ENCODE assay signal across 23 cellular contexts in the genomic region with DNA sequence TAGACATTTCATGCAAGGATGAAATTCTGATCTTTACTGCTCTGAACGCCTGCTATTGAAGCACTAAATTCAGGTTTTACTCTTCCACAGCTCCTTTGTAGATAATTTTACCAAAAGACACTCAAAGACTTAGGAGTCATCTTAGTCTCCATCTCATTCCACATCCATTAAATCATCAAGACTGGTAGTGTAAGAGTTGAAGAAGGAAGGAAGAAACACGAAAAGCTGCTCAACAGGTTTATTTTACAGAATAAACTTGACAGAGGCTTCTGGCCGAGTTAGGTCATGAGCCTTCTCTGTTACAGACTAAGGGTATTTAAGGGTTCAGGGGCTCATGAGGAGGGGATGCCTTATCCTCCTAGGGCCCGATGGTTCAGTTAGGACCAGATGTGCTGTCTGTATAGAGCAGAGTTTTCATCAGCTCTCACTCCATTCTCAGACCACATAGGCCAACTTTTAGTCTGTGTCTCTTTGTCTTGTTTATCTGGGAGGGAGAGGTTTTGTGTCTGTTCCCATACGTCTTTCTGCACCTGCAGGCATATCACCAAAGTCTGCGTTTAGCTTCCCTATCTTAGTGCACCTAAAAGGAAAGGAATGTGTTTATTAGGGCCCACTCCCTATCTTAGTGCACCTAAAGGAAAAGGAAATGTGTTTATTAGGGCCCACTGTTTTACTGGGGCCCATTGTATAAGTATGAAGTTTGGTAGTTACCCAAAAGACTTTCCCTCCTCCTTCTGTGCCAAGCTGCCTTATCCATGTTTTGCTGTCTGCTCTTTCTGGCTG. TPM values are rescaled to one million over a fixed set of nuclear protein-coding genes. Genes with fewer than 3 reads are reported as not detected.
"Had no signal": no experiment of that assay in that cellular context is flagged by ENCODE, and none has a peak within 500 bp of the region (broad histone marks: within the 10 kb centered on the region; RNA-seq: fewer than 3 reads in every experiment).

No MANE protein-coding gene starts in this region.

- H3K4me1 ChIP-seq: ascending aorta, esophagus squamous epithelium, left lung, tibial nerve, vagina had no signal

- H3K4me1 Mint-ChIP-seq: activated naive CD4-positive, alpha-beta T cell treated with anti-CD3 and anti-CD28 coated beads, Interleukin-2, amount 50 U/mL, for 24 hours; stimulated activated naive B cell treated with anti-CD40 and anti-IgM and Interleukin-4, amounts not matched to agents 10 μg/mL and 1 μg/mL and 100 μg/mL, for 72 hours had no signal

- H3K27ac Mint-ChIP-seq: activated naive CD4-positive, alpha-beta T cell treated with anti-CD3 and anti-CD28 coated beads, Interleukin-2, amount 50 U/mL, for 24 hours; stimulated activated naive B cell treated with anti-CD40 and anti-IgM and Interleukin-4, amounts not matched to agents 10 μg/mL and 1 μg/mL and 100 μg/mL, for 72 hours had no signal

- FAIRE-seq: kidney had no signal

- H3K4me3 Mint-ChIP-seq: activated naive CD4-positive, alpha-beta T cell treated with anti-CD3 and anti-CD28 coated beads, Interleukin-2, amount 50 U/mL, for 24 hours; stimulated activated naive B cell treated with anti-CD40 and anti-IgM and Interleukin-4, amounts not matched to agents 10 μg/mL and 1 μg/mL and 100 μg/mL, for 72 hours had no signal

- H3K9me3 Mint-ChIP-seq: stimulated activated naive B cell treated with anti-CD40 and anti-IgM and Interleukin-4, amounts not matched to agents 10 μg/mL and 1 μg/mL and 100 μg/mL, for 72 hours had no signal

- DNase-seq: activated CD4-positive, alpha-beta T cell treated with anti-CD3 and anti-CD28 coated beads for 1 hour; activated CD8-positive, alpha-beta memory T cell treated with anti-CD3 and anti-CD28 coated beads for 24 hours; activated CD8-positive, alpha-beta memory T cell treated with anti-CD3 and anti-CD28 coated beads, Interleukin-2, amount 50 U/mL, for 48 hours; activated effector memory CD4-positive, alpha-beta T cell treated with Interleukin-2 at 50 U/mL for 16 hours; activated T-cell treated with anti-CD3 and anti-CD28 coated beads, Interleukin-2, amount 50 U/mL, for 48 hours; cerebellar nuclear complex; cortex of kidney; effector CD4-positive, alpha-beta T cell; esophagus squamous epithelium; hypothalamus; kidney; left lung; occipital lobe; retina; stimulated activated naive B cell treated with anti-CD40 and anti-IgM and Interleukin-4, amounts not matched to agents 10 μg/mL and 1 μg/mL and 100 μg/mL, for 72 hours; substantia nigra; T-helper 2 cell; WERI-Rb-1 had no signal

- H3K4me3 ChIP-seq: ascending aorta, esophagus squamous epithelium, left lung, tibial nerve, vagina had no signal

- H3K9me3 ChIP-seq: ascending aorta, esophagus squamous epithelium, left lung, tibial nerve, vagina had no signal

- H3K36me3 ChIP-seq: ascending aorta, esophagus squamous epithelium, left lung, tibial nerve, vagina, WERI-Rb-1 had no signal

- H3K27ac ChIP-seq: ascending aorta, esophagus squamous epithelium, left lung, tibial nerve, vagina, WERI-Rb-1 had no signal

- ATAC-seq: left lung; stimulated activated naive B cell treated with anti-CD40 and anti-IgM and Interleukin-4, amounts not matched to agents 10 μg/mL and 1 μg/mL and 100 μg/mL, for 72 hours had no signal

- H3K27me3 ChIP-seq: ascending aorta, esophagus squamous epithelium, left lung, tibial nerve, vagina had no signal

- H3K27me3 Mint-ChIP-seq: activated naive CD4-positive, alpha-beta T cell treated with anti-CD3 and anti-CD28 coated beads, Interleukin-2, amount 50 U/mL, for 24 hours; stimulated activated naive B cell treated with anti-CD40 and anti-IgM and Interleukin-4, amounts not matched to agents 10 μg/mL and 1 μg/mL and 100 μg/mL, for 72 hours had no signal

RNA-seq across cellular contexts. Expression of a gene that starts 57.4 kb away (rescaled TPM):
- polyA plus RNA-seq: neural cell had no signal
